In genomic region chr4:171534391-171534790, GRCh38 we compare ENCODE assay signal across 24 cellular contexts.
"Had no signal": no experiment of that assay in that cellular context is flagged by ENCODE, and none has a peak within 500 bp of the region (broad histone marks: within the 10 kb centered on the region; RNA-seq: fewer than 3 reads in every experiment).

No MANE protein-coding gene starts in this region.

- H3K27ac ChIP-seq: colonic mucosa, coronary artery, dorsolateral prefrontal cortex, epithelial cell of prostate, esophagus muscularis mucosa, esophagus squamous epithelium, foreskin keratinocyte, gastrocnemius medialis, gastroesophageal sphincter, heart left ventricle, heart right ventricle had no signal

- ATAC-seq: effector memory CD8-positive, alpha-beta T cell; esophagus mucosa; foreskin keratinocyte; gastrocnemius medialis; gastroesophageal sphincter; heart left ventricle; heart right ventricle had no signal

- H3K9me3 ChIP-seq: colonic mucosa, esophagus muscularis mucosa, esophagus squamous epithelium, gastrocnemius medialis, gastroesophageal sphincter, heart left ventricle had no signal

- H3K4me1 ChIP-seq: colonic mucosa, esophagus muscularis mucosa, esophagus squamous epithelium, foreskin keratinocyte, gastrocnemius medialis, gastroesophageal sphincter, heart left ventricle, heart right ventricle had no signal

- H3K4me3 ChIP-seq: colonic mucosa, coronary artery, dorsolateral prefrontal cortex, esophagus muscularis mucosa, esophagus squamous epithelium, gastrocnemius medialis, gastroesophageal sphincter, heart left ventricle, heart right ventricle had no signal

- DNase-seq: colonic mucosa; cortex of kidney; dermis blood vessel endothelial cell; dorsolateral prefrontal cortex; effector CD4-positive, alpha-beta T cell; effector CD8-positive, alpha-beta T cell; effector memory CD4-positive, alpha-beta T cell; effector memory CD8-positive, alpha-beta T cell; endodermal cell; erythroblast; esophagus squamous epithelium; foreskin fibroblast; foreskin keratinocyte; foreskin melanocyte; gastrocnemius medialis; glutamatergic neuron; head of caudate nucleus; heart left ventricle; heart right ventricle had no signal

- H3K36me3 ChIP-seq: colonic mucosa, esophagus muscularis mucosa, esophagus squamous epithelium, gastrocnemius medialis, gastroesophageal sphincter, heart left ventricle, heart right ventricle had no signal

- H3K27me3 ChIP-seq: colonic mucosa, dorsolateral prefrontal cortex, esophagus muscularis mucosa, esophagus squamous epithelium, foreskin keratinocyte, gastrocnemius medialis, gastroesophageal sphincter, heart left ventricle, heart right ventricle had no signal
